In the genomic region with DNA sequence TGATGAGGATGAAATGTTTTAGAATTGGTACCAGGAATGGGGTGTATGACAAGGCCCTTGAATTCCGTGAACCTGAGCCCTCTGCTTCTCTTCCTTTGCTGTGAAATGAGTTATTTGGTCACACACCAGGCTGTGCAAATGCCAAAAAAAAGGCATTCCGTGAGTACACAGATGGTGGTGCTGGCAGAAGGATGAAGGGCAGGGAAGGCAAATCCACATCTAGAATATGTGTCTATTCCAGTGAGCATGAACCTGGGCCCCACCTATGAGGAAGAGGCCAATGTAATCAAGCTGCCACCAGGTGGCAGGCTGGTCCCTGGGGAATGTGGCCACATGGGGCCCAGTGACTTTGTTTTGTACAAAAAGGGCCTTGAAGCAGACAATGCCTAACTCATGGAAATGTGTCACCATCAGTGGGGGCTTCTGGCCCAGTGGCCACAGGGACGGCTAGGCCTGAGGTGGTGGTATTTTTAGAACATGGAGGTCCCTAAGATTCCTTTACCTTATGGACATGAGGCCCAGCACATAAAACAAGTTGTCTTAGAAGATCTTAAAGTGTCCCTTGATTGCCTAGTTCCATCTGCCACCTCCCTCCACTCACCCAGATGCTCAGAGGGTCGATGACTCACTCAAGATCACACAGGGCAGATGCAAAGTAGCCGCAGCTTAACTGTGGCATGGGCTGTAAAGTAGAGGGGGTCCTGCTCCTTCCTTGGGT, we compare ENCODE assay signal across 1 cellular context.
TF ChIP-seq lines count a peak whose summit lies in the region.

No MANE protein-coding gene starts in this region.

TF ChIP-seq in SK-N-SH treated with all-trans-retinoic acid at 6 μM for 48 hours, 23 proteins besides CTCF, POLR2A, EP300 and RAD21 (continued from another document):
- no peak for TF ChIP-seq ZNF565 (CRISPR knock-in tag; conservative IDR thresholded peaks at IDR 0.05; ENCODE audit: low read depth)
- TF ChIP-seq TOX (CRISPR knock-in tag; IDR thresholded peaks at IDR 0.05; ENCODE audit: borderline replicate concordance), result no peak
- no peak for TF ChIP-seq ZNF70 (CRISPR knock-in tag; IDR thresholded peaks at IDR 0.05)
- no peak for TF ChIP-seq OSR1 (CRISPR knock-in tag; IDR thresholded peaks at IDR 0.05)
TF ChIP-seq in SK-N-SH treated with all-trans-retinoic acid at 6 μM for 48 hours: peak in this region for 0.
